19 cellular contexts compared by ENCODE assay signal in genomic region chr18:80088036-80088435, GRCh38. TPM values are rescaled to one million over a fixed set of nuclear protein-coding genes. Genes with fewer than 3 reads are reported as not detected.
A peak's percentile ranks its signal among the peaks of the same experiment; 100 is the strongest.
DNase-seq lines count a peak whose midpoint lies in the region; ATAC-seq, FAIRE-seq and TF ChIP-seq lines count a peak whose summit lies in the region.
"Had no signal": no experiment of that assay in that cellular context is flagged by ENCODE, and none has a peak within 500 bp of the region (broad histone marks: within the 10 kb centered on the region; RNA-seq: fewer than 3 reads in every experiment).

No MANE protein-coding gene starts in this region.

- no peak for TF ChIP-seq CTCF in HEK293 (tag by site-specific recombination; IDR thresholded peaks at IDR 0.05)
- TF ChIP-seq CTCF in K562 (IDR thresholded peaks at IDR 0.05 in 2 of 3, conservative IDR thresholded peaks at IDR 0.05 in 1 of 3; ENCODE audit: insufficient read depth in 2 of 3, low read depth in 1 of 3, low read length in 3 of 3), result no peak
- no peak for TF ChIP-seq CTCF in foreskin keratinocyte (conservative IDR thresholded peaks at IDR 0.05)

- H3K36me3 Mint-ChIP-seq in T-helper 17 cell (ENCODE audit: low read depth), result peaks cover 2% of the 10 kb centered on the region
- H3K36me3 Mint-ChIP-seq: CD8-positive, alpha-beta T cell had no signal

- H3K4me3 ChIP-seq in HEK293 (ENCODE audit: low read depth, low read length) (no peak overlapping the region), K562 (no peak overlapping the region)
- H3K4me3 ChIP-seq: A549; BLaER1 treated with 17β-estradiol and CSF1 and Interleukin-3, amounts not matched to agents 10 nM and 100 nM had no signal

- no peak overlapping the region for H3K4me3 Mint-ChIP-seq in T-helper 17 cell
- H3K4me3 Mint-ChIP-seq: B cell; CD4-positive, alpha-beta T cell; CD8-positive, alpha-beta T cell had no signal

- CTCF ChIA-PET in HEK293 (lab: Yijun Ruan, JAX), result interaction anchor here (0.6 to 0.8 kb wide), 3 partner anchors 12 to 83 kb away, joined by 3 to 4 read pairs (median 3); no protein-coding TSS in a partner anchor
- CTCF ChIA-PET in K562 (lab: Yijun Ruan, JAX; ENCODE audit: low intra/inter-chr PET ratio), result no interaction called here

- ATAC-seq in T-helper 17 cell, result no peak
- no peak for ATAC-seq in K562
- no peak for ATAC-seq in foreskin keratinocyte
- ATAC-seq: A549; CD8-positive, alpha-beta T cell had no signal

- H3K4me2 ChIP-seq in K562 (ENCODE audit: insufficient read depth, low read length), result no peak overlapping the region
- H3K4me2 ChIP-seq: A549; BLaER1 treated with 17β-estradiol and CSF1 and Interleukin-3, amounts not matched to agents 10 nM and 100 nM had no signal

- POLR2A ChIA-PET in HEK293 (lab: Yijun Ruan, JAX) (no interaction called here), K562 (lab: Yijun Ruan, JAX) (no interaction called here)

- H3K79me2 ChIP-seq in K562 (ENCODE audit: control insufficient read depth, insufficient read depth, low read length), result no peaks in the 10 kb centered on the region

- in situ Hi-C loops in K562 (cut with MboI), result no loop called here

- DNase-seq in T-helper 17 cell, result no peak
- DNase-seq in K562 (ENCODE audit: extremely low read depth in 1 of 4, low spot score in 3 of 4), result no peak
- DNase-seq in cardiac septum (ENCODE audit: low spot score), result no peak
- DNase-seq in foreskin keratinocyte, result no peak
- DNase-seq: AML-193; Caco-2; Calu3; CD4-positive, alpha-beta T cell; CD8-positive, alpha-beta T cell; DMS79 treated with DMSO at 0.1 percent for 48 hours; GF-D8 had no signal

- H3K9me1 ChIP-seq in K562 (ENCODE audit: control insufficient read depth, insufficient read depth, low read length), result no peaks in the 10 kb centered on the region

- no peaks in the 10 kb centered on the region for H3K4me1 Mint-ChIP-seq in T-helper 17 cell
- H3K4me1 Mint-ChIP-seq: B cell had no signal

- no peak for TF ChIP-seq EP300 in K562 (IDR thresholded peaks at IDR 0.05; ENCODE audit: low read length)

- FAIRE-seq in K562 (lab: Jason Lieb, UNC), result no peak
- FAIRE-seq: A549, G401.6, GM12891 had no signal

- H3K27ac ChIP-seq in HEK293 (ENCODE audit: extremely low read depth, low read depth, low read length) (no peak overlapping the region), K562 (ENCODE audit: extremely low read depth, low read depth, low read length) (no peak overlapping the region), foreskin keratinocyte (no peak overlapping the region)
- H3K27ac ChIP-seq: 22Rv1; A549; BLaER1 treated with 17β-estradiol and CSF1 and Interleukin-3, amounts not matched to agents 10 nM and 100 nM; C4-2B had no signal

- no peaks in the 10 kb centered on the region for H3K27me3 ChIP-seq in K562 (ENCODE audit: control insufficient read depth in 2 of 2, insufficient read depth in 2 of 2, low read length in 2 of 2)
- no peaks in the 10 kb centered on the region for H3K27me3 ChIP-seq in foreskin keratinocyte
- H3K27me3 ChIP-seq: BLaER1 treated with 17β-estradiol and CSF1 and Interleukin-3, amounts not matched to agents 10 nM and 100 nM had no signal

- no TSS peak for BruUV-seq in K562 (replicated peaks; lab: Mats Ljungman, UMichigan)

- H3K36me3 ChIP-seq in HEK293 (ENCODE audit: control insufficient read depth in 2 of 2, insufficient read depth in 1 of 2, low read length in 2 of 2) (no peaks in the 10 kb centered on the region), K562 (ENCODE audit: control insufficient read depth, insufficient read depth, low read length) (no peaks in the 10 kb centered on the region)

- no peak for TF ChIP-seq RAD21 in K562 (CRISPR knock-in tag; conservative IDR thresholded peaks at IDR 0.05 in 1 of 2, IDR thresholded peaks at IDR 0.05 in 1 of 2)

- H3K9me3 ChIP-seq in HEK293 (ENCODE audit: control insufficient read depth, insufficient read depth, low read depth, low read length) (no peaks in the 10 kb centered on the region), T-helper 17 cell (ENCODE audit: control insufficient read depth, low read length, poor library complexity, severe bottlenecking) (peaks cover 4% of the 10 kb centered on the region), K562 (replicated peaks; ENCODE audit: control insufficient read depth, insufficient read depth, low read depth, low read length) (peaks cover 4% of the 10 kb centered on the region; the same call in 1 of the 2 replicates)

- H4K20me1 ChIP-seq in K562 (replicated peaks; ENCODE audit: control insufficient read depth, insufficient read depth, low read length), result no peaks in the 10 kb centered on the region
- H4K20me1 ChIP-seq: BLaER1 treated with 17β-estradiol and CSF1 and Interleukin-3, amounts not matched to agents 10 nM and 100 nM had no signal

- TF ChIP-seq POLR2A in K562 (conservative IDR thresholded peaks at IDR 0.05), result no peak

- H2AFZ ChIP-seq in K562 (ENCODE audit: low read depth, low read length), result no peak overlapping the region

- H3K27me3 Mint-ChIP-seq in T-helper 17 cell, result peaks cover 7% of the 10 kb centered on the region

- H3K4me1 ChIP-seq in HEK293 (ENCODE audit: control insufficient read depth, insufficient read depth, low read length) (no peaks in the 10 kb centered on the region), K562 (replicated peaks in 1 of 2; ENCODE audit: control insufficient read depth in 2 of 2, insufficient read depth in 2 of 2, low read length in 2 of 2) (no peaks in the 10 kb centered on the region), foreskin keratinocyte (no peaks in the 10 kb centered on the region)
- H3K4me1 ChIP-seq: A549; BLaER1 treated with 17β-estradiol and CSF1 and Interleukin-3, amounts not matched to agents 10 nM and 100 nM; Caco-2 had no signal

- intact Hi-C loops in K562 (cut with micrococcal nuclease), result no loop called here
- intact Hi-C loops in cardiac septum (cut with DNase I), result no loop called here

- 0% methylated on average over 2 of the region's 2 CpGs for WGBS in K562 (ENCODE audit: insufficient coverage, low coverage, missing lambda C conversion rate)

- H3K27ac Mint-ChIP-seq in T-helper 17 cell, result peak overlapping the region; percentile 8
- H3K27ac Mint-ChIP-seq: B cell; CD4-positive, alpha-beta T cell; CD8-positive, alpha-beta T cell had no signal

- no peak overlapping the region for H3K9ac ChIP-seq in K562 (ENCODE audit: insufficient read depth in 1 of 2, low read depth in 2 of 2, low read length in 2 of 2)
- H3K9ac ChIP-seq: BLaER1 treated with 17β-estradiol and CSF1 and Interleukin-3, amounts not matched to agents 10 nM and 100 nM had no signal

TF ChIP-seq in HEK293, 187 proteins besides CTCF, POLR2A, EP300 and RAD21 (continues in another document):
- TF ChIP-seq SP3 (tag by site-specific recombination; IDR thresholded peaks at IDR 0.05) (no peak), SETDB1 (IDR thresholded peaks at IDR 0.05; ENCODE audit: insufficient read length, low read length) (peak; percentile 88)

TF ChIP-seq in K562, 482 proteins besides CTCF, POLR2A, EP300 and RAD21:
- no peak for TF ChIP-seq ZNF311 (CRISPR knock-in tag; IDR thresholded peaks at IDR 0.05)
- TF ChIP-seq ZNF507 (tag; conservative IDR thresholded peaks at IDR 0.05), result peak; percentile 91

RNA-seq across cellular contexts. Expression of gene ADNP2, which starts 21.0 kb away (rescaled TPM):
- total RNA-seq in T-helper 17 cell (10 to 100 TPM; 41.5 to 50.0 TPM), K562 (2014; rRNA removed) (14.8 and 16.0 TPM in 2 replicates), K562 (2014; rRNA removed; fragmentation: Illumina TruSeq; extraction: Trizol) (16.0 and 17.6 TPM in 2 replicates), K562 (2015; rRNA removed; fragmentation: Illumina TruSeq; extraction: Trizol) (17.3 and 17.7 TPM in 2 replicates), K562 (2021) (22.9 and 24.3 TPM in 2 replicates), cardiac septum (11.8 TPM), foreskin keratinocyte (23.6 and 23.9 TPM in 2 replicates)
- total RNA-seq in K562 (2011; cell fraction: chromatin; rRNA removed; ENCODE audit: low replicate concordance), result 21.1 and 36.1 TPM in 2 replicates
- 11.2 and 12.2 TPM in 2 replicates for total RNA-seq in K562 (2011; cell fraction: nucleolus; rRNA removed)
- 18.3 and 23.2 TPM in 2 replicates for total RNA-seq in K562 (2011; cell fraction: nucleoplasm; rRNA removed)
- polyA plus RNA-seq in K562 (2011; rRNA removed) (11.8 and 18.6 TPM in 2 replicates), K562 (2014; fragmentation: Illumina TruSeq; extraction: Trizol) (17.8 and 19.7 TPM in 2 replicates), K562 (2014; fragmentation: Nextera tagmentation; extraction: Ambion mirVana) (10 to 100 TPM in 1 of 2 experiments, 1 to 10 TPM in 1; 5.8 to 11.5 TPM), K562 (2014; rRNA removed) (13.2 and 14.1 TPM in 2 replicates), foreskin keratinocyte (5.7 and 7.0 TPM in 2 replicates)
- polyA plus RNA-seq in K562 (2011; cell fraction: cytosol; rRNA removed), result 9.2 and 11.9 TPM in 2 replicates
- polyA plus RNA-seq in K562 (2011; cell fraction: nucleus; rRNA removed), result 10.0 and 14.9 TPM in 2 replicates
- 12.6 and 13.8 TPM in 2 replicates for polyA plus RNA-seq in K562 (2012)
- 20.9 and 22.0 TPM in 2 replicates for polyA minus RNA-seq in K562 (2011; rRNA and poly(A)+ RNA removed)
- polyA minus RNA-seq in K562 (2011; cell fraction: cytosol; rRNA and poly(A)+ RNA removed), result 13.3 and 14.4 TPM in 2 replicates
- 8.2 and 12.1 TPM in 2 replicates for polyA minus RNA-seq in K562 (2011; cell fraction: nucleus; rRNA and poly(A)+ RNA removed)

RNA-seq across cellular contexts. Expression of gene RBFA, which starts 53.8 kb away (rescaled TPM):
- total RNA-seq in T-helper 17 cell, result 10 to 100 TPM; 15.0 to 16.1 TPM
- 107 and 110 TPM in 2 replicates for total RNA-seq in K562 (2011; cell fraction: chromatin; rRNA removed; ENCODE audit: low replicate concordance)
- total RNA-seq in K562 (2011; cell fraction: nucleolus; rRNA removed), result 70.8 and 75.5 TPM in 2 replicates
- total RNA-seq in K562 (2011; cell fraction: nucleoplasm; rRNA removed), result 104 and 112 TPM in 2 replicates
- total RNA-seq in K562 (2014; rRNA removed), result 36.7 and 38.9 TPM in 2 replicates
- total RNA-seq in K562 (2014; rRNA removed; fragmentation: Illumina TruSeq; extraction: Trizol), result 21.1 and 24.5 TPM in 2 replicates
- total RNA-seq in K562 (2015; rRNA removed; fragmentation: Illumina TruSeq; extraction: Trizol), result 25.8 and 26.7 TPM in 2 replicates
- 28.4 and 28.8 TPM in 2 replicates for total RNA-seq in K562 (2021)
- polyA plus RNA-seq in K562 (2011; rRNA removed), result 24.7 and 28.7 TPM in 2 replicates
- 17.9 and 18.9 TPM in 2 replicates for polyA plus RNA-seq in K562 (2011; cell fraction: cytosol; rRNA removed)
- polyA plus RNA-seq in K562 (2011; cell fraction: nucleus; rRNA removed), result 66.2 and 70.5 TPM in 2 replicates
- 17.3 and 24.4 TPM in 2 replicates for polyA plus RNA-seq in K562 (2012)
- 26.0 and 28.2 TPM in 2 replicates for polyA plus RNA-seq in K562 (2014; fragmentation: Illumina TruSeq; extraction: Trizol)
- polyA plus RNA-seq in K562 (2014; fragmentation: Nextera tagmentation; extraction: Ambion mirVana), result 1 to 10 TPM; 3.4 to 4.8 TPM
- polyA plus RNA-seq in K562 (2014; rRNA removed), result 36.1 and 41.9 TPM in 2 replicates
- 25.6 and 29.4 TPM in 2 replicates for polyA minus RNA-seq in K562 (2011; rRNA and poly(A)+ RNA removed)
- 6.5 and 7.3 TPM in 2 replicates for polyA minus RNA-seq in K562 (2011; cell fraction: cytosol; rRNA and poly(A)+ RNA removed)
- 46.0 and 59.9 TPM in 2 replicates for polyA minus RNA-seq in K562 (2011; cell fraction: nucleus; rRNA and poly(A)+ RNA removed)
- 24.4 TPM for total RNA-seq in cardiac septum
- 28.8 and 31.2 TPM in 2 replicates for total RNA-seq in foreskin keratinocyte
- 33.1 and 35.5 TPM in 2 replicates for polyA plus RNA-seq in foreskin keratinocyte

Comparison
In these comparisons a context has a peak if more than half of its experiments do, and no peak if none do; other contexts are left out.
1. Of the 44 proteins assayed by ChIP-seq in both K562 and HEK293: peak only in K562: none; only in HEK293: SETDB1; in both: none; in neither: 43.